Comparison of ENCODE assay signal across 14 cellular contexts in the genomic region with DNA sequence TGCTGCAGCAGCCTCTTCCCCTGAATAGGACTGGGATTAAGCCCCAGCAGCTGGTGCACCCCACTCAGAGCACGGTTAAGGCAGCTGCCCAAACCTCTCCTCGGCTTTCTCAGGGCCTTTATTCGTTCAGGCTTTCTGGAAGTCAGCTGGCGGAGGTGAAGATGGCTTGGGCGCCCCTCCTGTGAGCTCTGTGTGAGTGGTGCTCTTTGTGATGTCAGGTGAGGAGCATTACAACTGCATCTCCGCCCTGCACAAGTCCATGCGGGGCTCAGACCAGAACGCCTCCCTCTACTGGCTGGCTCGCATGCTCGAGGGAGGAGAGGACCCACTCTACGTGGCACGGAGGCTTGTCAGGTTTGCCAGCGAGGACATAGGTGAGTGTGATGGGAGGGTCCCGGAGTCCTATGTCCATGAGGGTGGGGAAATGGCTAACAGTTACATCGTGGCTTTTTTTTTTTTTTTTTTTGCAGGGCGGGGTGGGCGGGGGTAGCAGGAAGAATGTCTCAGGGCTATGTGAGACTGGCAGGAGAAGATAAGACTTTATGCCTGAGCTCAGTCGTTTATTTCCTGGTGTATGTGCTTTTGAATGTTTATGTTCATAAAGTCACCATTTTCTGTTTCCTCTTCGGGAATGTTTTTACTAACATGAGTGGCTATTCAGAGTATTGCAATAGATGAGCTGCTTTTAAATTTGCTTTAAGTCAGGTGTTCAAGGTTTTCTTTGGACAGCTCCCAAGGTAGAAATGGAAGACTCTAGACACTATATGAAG. TPM values are rescaled to one million over a fixed set of nuclear protein-coding genes. Genes with fewer than 3 reads are reported as not detected.
A peak's percentile ranks its signal among the peaks of the same experiment; 100 is the strongest.
DNase-seq lines count a peak whose midpoint lies in the region; ATAC-seq and TF ChIP-seq lines count a peak whose summit lies in the region.
"Had no signal": no experiment of that assay in that cellular context is flagged by ENCODE, and none has a peak within 500 bp of the region (broad histone marks: within the 10 kb centered on the region; RNA-seq: fewer than 3 reads in every experiment).

No MANE protein-coding gene starts in this region.

- H3K4me1 ChIP-seq in DND-41 (ENCODE audit: insufficient read depth, low read length): no peaks in the 10 kb centered on the region

- H3K27me3 Mint-ChIP-seq in naive thymus-derived CD8-positive, alpha-beta T cell: no peaks in the 10 kb centered on the region

- POLR2A ChIA-PET in naive thymus-derived CD8-positive, alpha-beta T cell (lab: Charles Lee): interaction anchor here (1.0 kb wide), 1 partner anchor 18 kb away, joined by 3 read pairs; the partner anchor contains the start of gene WRNIP1

- peaks cover 85% of the 10 kb centered on the region for H3K79me2 ChIP-seq in DND-41 (ENCODE audit: insufficient read depth, low read length)

- ATAC-seq in DND-41 (ENCODE audit: insufficient read depth, low read depth) (no peak), omental fat pad (ENCODE audit: low FRiP score) (no peak), HG03439 (IDR thresholded peaks at IDR 0.05; ENCODE audit: unreplicated experiment) (no peak)
- peak; percentile 56 to 67 for ATAC-seq in naive thymus-derived CD8-positive, alpha-beta T cell

- H3K27ac Mint-ChIP-seq in naive thymus-derived CD8-positive, alpha-beta T cell: peak overlapping the region in 7 of 10 donors; percentile 0 to 86 (median 43)

- H3K4me3 ChIP-seq in DND-41 (ENCODE audit: low read depth in 1 of 2, low read length in 2 of 2): no peak overlapping the region
- H3K4me3 ChIP-seq in epithelial cell of esophagus (ENCODE audit: low read length): no peak overlapping the region
- H3K4me3 ChIP-seq: gastrocnemius medialis, PC-9 had no signal

- H3K9me3 ChIP-seq in DND-41 (ENCODE audit: insufficient read depth, low read length, severe bottlenecking): no peaks in the 10 kb centered on the region
- H3K9me3 ChIP-seq: gastrocnemius medialis had no signal

- H3K4me2 ChIP-seq in DND-41 (ENCODE audit: insufficient read depth, low read length): no peak overlapping the region
- H3K4me2 ChIP-seq: PC-9 had no signal

- peaks cover 55% of the 10 kb centered on the region for H4K20me1 ChIP-seq in DND-41 (ENCODE audit: insufficient read depth, low read length)

- DNase-seq in DND-41: no peak
- peak; percentile 83 for DNase-seq in OCI-M1 (lab: John Stamatoyannopoulos, UW)
- DNase-seq in epithelial cell of esophagus (ENCODE audit: low read depth): no peak
- DNase-seq in naive thymus-derived CD8-positive, alpha-beta T cell: no peak
- DNase-seq in omental fat pad (ENCODE audit: low spot score): no peak
- no peak for DNase-seq in NCI-H2029 treated with DMSO at 0.1 percent for 48 hours (lab: John Stamatoyannopoulos, UW)
- DNase-seq in cerebellum (ENCODE audit: low spot score): no peak
- DNase-seq: activated T-cell treated with anti-CD3 and anti-CD28 coated beads, Interleukin-2, amount 50 U/mL, for 1 hour; gastrocnemius medialis; NCI-H1417; PC-9 had no signal

- no peak overlapping the region for H3K9ac ChIP-seq in DND-41 (ENCODE audit: low read depth, low read length)

- H3K4me1 Mint-ChIP-seq in naive thymus-derived CD8-positive, alpha-beta T cell: peaks cover 12 to 34% (median 24%) of the 10 kb centered on the region in 4 donors

- peaks cover 90% of the 10 kb centered on the region for H3K36me3 ChIP-seq in DND-41 (ENCODE audit: insufficient read depth, low read length)

- H3K27ac ChIP-seq in DND-41 (ENCODE audit: low read length): no peak overlapping the region
- H3K27ac ChIP-seq: C4-2B, gastrocnemius medialis, HL-60, PC-9 had no signal

- H2AFZ ChIP-seq in DND-41 (ENCODE audit: low read depth, low read length): no peak overlapping the region
- H2AFZ ChIP-seq: PC-9 had no signal

- H3K36me3 Mint-ChIP-seq in naive thymus-derived CD8-positive, alpha-beta T cell: peaks cover 9 to 85% (median 17%) of the 10 kb centered on the region in 3 donors

- peak overlapping the region in 1 of 10 donors; percentile 54 for H3K4me3 Mint-ChIP-seq in naive thymus-derived CD8-positive, alpha-beta T cell

- TF ChIP-seq CTCF in DND-41 (IDR thresholded peaks at IDR 0.05; ENCODE audit: borderline replicate concordance, extremely low read depth, low read length, poor library complexity, severe bottlenecking) (peak; percentile 18), epithelial cell of esophagus (IDR thresholded peaks at IDR 0.05; ENCODE audit: insufficient read depth, low read depth, low read length, missing control alignments) (peak; percentile 16), omental fat pad (IDR thresholded peaks at IDR 0.05) (no peak)

- H3K9me3 Mint-ChIP-seq in naive thymus-derived CD8-positive, alpha-beta T cell: no peaks in the 10 kb centered on the region

- no peaks in the 10 kb centered on the region for H3K27me3 ChIP-seq in DND-41 (ENCODE audit: insufficient read depth, low read length, poor library complexity)
- H3K27me3 ChIP-seq: gastrocnemius medialis had no signal

RNA-seq across cellular contexts. Expression of gene WRNIP1, which starts 18.2 kb away (rescaled TPM):
- 10 to 100 TPM; 42.0 to 42.8 TPM for total RNA-seq in naive thymus-derived CD8-positive, alpha-beta T cell
- polyA plus RNA-seq in naive thymus-derived CD8-positive, alpha-beta T cell: 10 to 100 TPM; 33.1 to 61.0 (median 36.3) TPM
- 10 to 100 TPM; 31.6 to 66.4 (median 46.1) TPM for total RNA-seq in omental fat pad
- total RNA-seq in cerebellum: 32.3 TPM

RNA-seq across cellular contexts. Expression of gene MYLK4, which starts 32.7 kb away (rescaled TPM):
- total RNA-seq in naive thymus-derived CD8-positive, alpha-beta T cell: 1 to 10 TPM in 1 of 2 experiments, under 1 TPM in 1; 0.94 to 1.3 TPM
- under 1 TPM; 0.02 to 0.37 (median 0.14) TPM for polyA plus RNA-seq in naive thymus-derived CD8-positive, alpha-beta T cell
- total RNA-seq in omental fat pad: under 1 TPM; 0.28 to 0.79 (median 0.46) TPM
- 0.45 TPM for total RNA-seq in cerebellum

RNA-seq across cellular contexts. Expression of gene SERPINB1, which starts 58.3 kb away (rescaled TPM):
- 10 to 100 TPM; 65.3 to 67.1 TPM for total RNA-seq in naive thymus-derived CD8-positive, alpha-beta T cell
- 100 to 1,000 TPM; 121 to 130 (median 123) TPM for polyA plus RNA-seq in naive thymus-derived CD8-positive, alpha-beta T cell
- 100 to 1,000 TPM in 1 of 4 donors, 10 to 100 TPM in 3; 40.8 to 146 (median 50.1) TPM for total RNA-seq in omental fat pad
- 2.9 TPM for total RNA-seq in cerebellum

Comparison
In these comparisons a context has a peak if more than half of its experiments do, and no peak if none do; other contexts are left out.
1. ATAC-seq: peak in naive thymus-derived CD8-positive, alpha-beta T cell (2 of 2); none in DND-41 (single experiment), omental fat pad (single experiment) and HG03439 (single experiment).
2. CTCF ChIP-seq: peak in DND-41 (single experiment) and epithelial cell of esophagus (single experiment); none in omental fat pad (0 of 3).
3. RNA of gene SERPINB1, which starts 58.3 kb away (total RNA-seq): 65.3 to 67.1 TPM in naive thymus-derived CD8-positive, alpha-beta T cell and 40.8 to 146 TPM in omental fat pad; 2.9 TPM in cerebellum (single experiment); every median in the first group is over 10 times any median in the second.